Comparison of ENCODE assay signal across 1 cellular context in genomic region chr19:18604820-18605159, GRCh38.
TF ChIP-seq lines count a peak whose summit lies in the region.

No MANE protein-coding gene starts in this region.

TF ChIP-seq in GM23338, 12 proteins besides CTCF, POLR2A, EP300 and RAD21:
- TF ChIP-seq EZH2 (IDR thresholded peaks at IDR 0.05; ENCODE audit: low read depth, unreplicated experiment) (peak; percentile 55), EZH2phosphoT487 (IDR thresholded peaks at IDR 0.05; ENCODE audit: unreplicated experiment) (no peak), ZNF331 (CRISPR knock-in tag; IDR thresholded peaks at IDR 0.05; ENCODE audit: low read depth) (no peak)
